2 cellular contexts compared by ENCODE assay signal in the genomic region with DNA sequence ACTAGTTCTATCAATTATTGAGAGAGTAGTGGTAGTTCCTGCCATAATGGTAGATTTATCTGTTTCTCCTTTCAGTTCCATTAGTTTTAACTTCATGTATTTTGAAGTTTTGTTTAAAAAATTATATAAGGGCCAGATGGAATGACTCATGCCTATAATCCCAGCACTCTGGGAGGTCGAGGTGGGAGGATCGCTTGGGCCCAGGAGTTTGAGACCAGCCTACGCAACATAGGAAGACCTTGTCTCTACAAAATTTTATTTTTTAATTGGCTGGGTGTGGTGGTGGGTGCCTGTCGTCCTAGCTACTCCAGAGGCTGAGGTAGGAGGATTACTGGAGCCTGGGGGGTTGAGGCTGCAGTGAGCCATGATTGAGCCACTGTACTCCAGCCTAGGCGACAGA.
TF ChIP-seq lines count a peak whose summit lies in the region.

No MANE protein-coding gene starts in this region.

TF ChIP-seq in A549, 52 proteins besides CTCF, POLR2A, EP300 and RAD21:
- TF ChIP-seq FOSL2 (IDR thresholded peaks at IDR 0.05) (no peak), FOSL2 (CRISPR knock-in tag; IDR thresholded peaks at IDR 0.05) (0 out of 2 replicates have a peak, but pooled peaks have one; percentile 7), ZSCAN20 (CRISPR knock-in tag; IDR thresholded peaks at IDR 0.05) (no peak), ZNF302 (CRISPR knock-in tag; IDR thresholded peaks at IDR 0.05) (no peak), CHD2 (IDR thresholded peaks at IDR 0.05; ENCODE audit: low read length, partially characterized antibody) (no peak)
- TF ChIP-seq, protein P1, sequence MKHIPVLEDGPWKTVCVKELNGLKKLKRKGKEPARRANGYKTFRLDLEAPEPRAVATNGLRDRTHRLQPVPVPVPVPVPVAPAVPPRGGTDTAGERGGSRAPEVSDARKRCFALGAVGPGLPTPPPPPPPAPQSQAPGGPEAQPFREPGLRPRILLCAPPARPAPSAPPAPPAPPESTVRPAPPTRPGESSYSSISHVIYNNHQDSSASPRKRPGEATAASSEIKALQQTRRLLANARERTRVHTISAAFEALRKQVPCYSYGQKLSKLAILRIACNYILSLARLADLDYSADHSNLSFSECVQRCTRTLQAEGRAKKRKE (CRISPR knock-in tag; IDR thresholded peaks at IDR 0.05; ENCODE audit: low read depth) = no peak
TF ChIP-seq in A549: peak in this region for 1.

TF ChIP-seq in K562, 482 proteins besides CTCF, POLR2A, EP300 and RAD21:
- no peak for TF ChIP-seq ZNF436 (CRISPR knock-in tag; IDR thresholded peaks at IDR 0.05)
- TF ChIP-seq THRAP3 (IDR thresholded peaks at IDR 0.05; ENCODE audit: borderline replicate concordance) = no peak
- TF ChIP-seq, protein P2, sequence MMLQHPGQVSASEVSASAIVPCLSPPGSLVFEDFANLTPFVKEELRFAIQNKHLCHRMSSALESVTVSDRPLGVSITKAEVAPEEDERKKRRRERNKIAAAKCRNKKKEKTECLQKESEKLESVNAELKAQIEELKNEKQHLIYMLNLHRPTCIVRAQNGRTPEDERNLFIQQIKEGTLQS (IDR thresholded peaks at IDR 0.05) = peak; percentile 33; the same call in 1 of the 2 replicates
- TF ChIP-seq, protein P2 (CRISPR knock-in tag; conservative IDR thresholded peaks at IDR 0.05) = no peak
- TF ChIP-seq, protein P3, sequence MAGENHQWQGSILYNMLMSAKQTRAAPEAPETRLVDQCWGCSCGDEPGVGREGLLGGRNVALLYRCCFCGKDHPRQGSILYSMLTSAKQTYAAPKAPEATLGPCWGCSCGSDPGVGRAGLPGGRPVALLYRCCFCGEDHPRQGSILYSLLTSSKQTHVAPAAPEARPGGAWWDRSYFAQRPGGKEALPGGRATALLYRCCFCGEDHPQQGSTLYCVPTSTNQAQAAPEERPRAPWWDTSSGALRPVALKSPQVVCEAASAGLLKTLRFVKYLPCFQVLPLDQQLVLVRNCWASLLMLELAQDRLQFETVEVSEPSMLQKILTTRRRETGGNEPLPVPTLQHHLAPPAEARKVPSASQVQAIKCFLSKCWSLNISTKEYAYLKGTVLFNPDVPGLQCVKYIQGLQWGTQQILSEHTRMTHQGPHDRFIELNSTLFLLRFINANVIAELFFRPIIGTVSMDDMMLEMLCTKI (IDR thresholded peaks at IDR 0.05; ENCODE audit: partially characterized antibody) = no peak
